ENCODE assay signal across 1 cellular context in the genomic region with DNA sequence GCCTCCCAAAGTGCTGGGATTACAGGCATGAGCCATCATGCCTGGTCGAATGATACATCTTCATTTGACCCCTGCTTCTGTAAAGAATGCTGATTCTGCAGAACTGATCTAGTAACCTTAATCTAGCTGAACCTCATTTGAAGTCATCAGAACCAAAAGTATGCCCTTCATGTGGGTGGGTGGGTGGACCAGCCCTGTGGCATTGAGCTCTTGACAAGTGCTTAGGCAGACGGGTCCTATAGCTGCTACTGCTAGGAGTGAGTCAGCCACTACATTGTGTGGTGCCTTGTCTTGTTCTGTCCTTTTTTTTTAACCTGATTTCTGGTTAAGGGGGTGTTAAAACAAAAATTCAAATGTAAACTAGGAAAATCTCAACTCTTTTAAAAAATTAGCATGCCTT.
TF ChIP-seq lines count a peak whose summit lies in the region.

No MANE protein-coding gene starts in this region.

TF ChIP-seq in K562, 482 proteins besides CTCF, POLR2A, EP300 and RAD21:
- TF ChIP-seq NR2C1 (IDR thresholded peaks at IDR 0.05) (no peak), NR2C1 (tag; IDR thresholded peaks at IDR 0.05) (no peak), MAFG (tag; conservative IDR thresholded peaks at IDR 0.05) (peak; percentile 61; the same call in 1 of the 2 replicates), MAFF (IDR thresholded peaks at IDR 0.05; ENCODE audit: low read length) (peak; percentile 51), SNRNP70 (optimal IDR thresholded peaks at IDR 0.05; ENCODE audit: low read depth, low read length) (no peak), C11orf30 (IDR thresholded peaks at IDR 0.05; ENCODE audit: low read depth) (peak; percentile 73), MAFK (IDR thresholded peaks at IDR 0.05; ENCODE audit: low read length) (peak; percentile 50), E2F3 (CRISPR knock-in tag; IDR thresholded peaks at IDR 0.05) (no peak), ZNF316 (IDR thresholded peaks at IDR 0.05) (peak; percentile 81)
- TF ChIP-seq, protein P1, sequence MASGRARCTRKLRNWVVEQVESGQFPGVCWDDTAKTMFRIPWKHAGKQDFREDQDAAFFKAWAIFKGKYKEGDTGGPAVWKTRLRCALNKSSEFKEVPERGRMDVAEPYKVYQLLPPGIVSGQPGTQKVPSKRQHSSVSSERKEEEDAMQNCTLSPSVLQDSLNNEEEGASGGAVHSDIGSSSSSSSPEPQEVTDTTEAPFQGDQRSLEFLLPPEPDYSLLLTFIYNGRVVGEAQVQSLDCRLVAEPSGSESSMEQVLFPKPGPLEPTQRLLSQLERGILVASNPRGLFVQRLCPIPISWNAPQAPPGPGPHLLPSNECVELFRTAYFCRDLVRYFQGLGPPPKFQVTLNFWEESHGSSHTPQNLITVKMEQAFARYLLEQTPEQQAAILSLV (tag; IDR thresholded peaks at IDR 0.05) = no peak
- TF ChIP-seq, protein P2, sequence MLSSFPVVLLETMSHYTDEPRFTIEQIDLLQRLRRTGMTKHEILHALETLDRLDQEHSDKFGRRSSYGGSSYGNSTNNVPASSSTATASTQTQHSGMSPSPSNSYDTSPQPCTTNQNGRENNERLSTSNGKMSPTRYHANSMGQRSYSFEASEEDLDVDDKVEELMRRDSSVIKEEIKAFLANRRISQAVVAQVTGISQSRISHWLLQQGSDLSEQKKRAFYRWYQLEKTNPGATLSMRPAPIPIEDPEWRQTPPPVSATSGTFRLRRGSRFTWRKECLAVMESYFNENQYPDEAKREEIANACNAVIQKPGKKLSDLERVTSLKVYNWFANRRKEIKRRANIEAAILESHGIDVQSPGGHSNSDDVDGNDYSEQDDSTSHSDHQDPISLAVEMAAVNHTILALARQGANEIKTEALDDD (IDR thresholded peaks at IDR 0.05) = no peak
